10 cellular contexts compared by ENCODE assay signal in the genomic region with DNA sequence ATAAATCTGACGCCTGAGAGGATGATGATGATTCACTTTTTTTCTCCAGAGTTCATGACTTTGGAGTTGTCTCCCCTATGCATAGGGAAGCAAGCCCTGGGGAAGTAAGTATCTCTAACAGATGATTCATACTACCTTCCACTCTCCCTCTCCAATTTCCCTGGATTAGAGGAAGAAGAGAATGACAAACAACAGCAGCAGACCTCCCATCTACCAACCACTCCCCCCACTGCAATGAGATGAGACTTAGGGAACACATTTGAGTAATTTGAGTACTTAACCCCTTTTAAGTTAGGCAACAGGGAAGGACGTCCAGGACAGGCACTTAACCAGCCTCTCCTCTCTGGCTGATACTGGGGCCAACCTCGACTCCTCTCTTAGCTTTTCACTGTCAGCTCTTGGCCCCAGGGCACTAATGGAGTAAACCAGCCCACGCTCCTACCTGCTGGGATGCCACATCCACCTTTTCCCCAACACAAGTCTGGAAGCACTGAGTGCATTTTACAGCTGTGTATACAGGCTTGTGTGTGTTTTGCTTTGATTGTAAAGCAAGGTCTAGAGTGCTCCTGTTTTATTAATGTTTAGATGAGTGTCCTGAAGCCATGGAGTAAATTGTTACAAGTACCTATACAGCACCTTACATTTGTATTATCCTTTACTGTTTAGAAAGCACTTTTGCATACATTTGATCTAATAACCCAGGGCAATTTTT.
DNase-seq lines count a peak whose midpoint lies in the region; TF ChIP-seq lines count a peak whose summit lies in the region.
"Had no signal": no experiment of that assay in that cellular context is flagged by ENCODE, and none has a peak within 500 bp of the region (broad histone marks: within the 10 kb centered on the region; RNA-seq: fewer than 3 reads in every experiment).

No MANE protein-coding gene starts in this region.

- H4K20me1 ChIP-seq in SK-N-SH (ENCODE audit: insufficient read depth): no peaks in the 10 kb centered on the region

- H3K9me3 Mint-ChIP-seq in activated naive CD8-positive, alpha-beta T cell treated with anti-CD3 and anti-CD28 coated beads for 36 hours: peaks cover 4% of the 10 kb centered on the region

- H3K27ac ChIP-seq in AG04450 (ENCODE audit: low read depth, low read length): peak overlapping the region; percentile 0
- H3K27ac ChIP-seq in SK-N-SH (ENCODE audit: low read depth in 2 of 2, low read length in 1 of 2): peak overlapping the region in 1 of 2 experiments; percentile 35; a peak in 2 of 4 replicates
- no peak overlapping the region for H3K27ac ChIP-seq in Peyer's patch
- H3K27ac ChIP-seq in A673 (ENCODE audit: low read depth, low read length, poor library complexity, severe bottlenecking): no peak overlapping the region
- H3K27ac ChIP-seq: right atrium auricular region had no signal

- H3K9me3 ChIP-seq in AG04450 (ENCODE audit: control insufficient read depth, insufficient read depth, low read length) (no peaks in the 10 kb centered on the region), SK-N-SH (no peaks in the 10 kb centered on the region), Peyer's patch (no peaks in the 10 kb centered on the region), A673 (ENCODE audit: low read depth, low read length, poor library complexity, severe bottlenecking) (no peaks in the 10 kb centered on the region)

- peak; percentile 34 for DNase-seq in AG04450 (ENCODE audit: low read depth, low spot score)
- peak; percentile 64 for DNase-seq in HFF-Myc (ENCODE audit: extremely low read depth, low read depth)
- no peak for DNase-seq in SK-N-SH
- DNase-seq in hepatic stellate cell (ENCODE audit: low spot score): peak; percentile 5
- DNase-seq in SW480 (ENCODE audit: low spot score): no peak
- DNase-seq in Peyer's patch: no peak
- no peak for DNase-seq in A673 (ENCODE audit: low spot score)
- DNase-seq in activated naive CD8-positive, alpha-beta T cell treated with anti-CD3 and anti-CD28 coated beads for 36 hours: no peak
- DNase-seq: CD4-positive, alpha-beta T cell had no signal

- H3K4me3 Mint-ChIP-seq in activated naive CD8-positive, alpha-beta T cell treated with anti-CD3 and anti-CD28 coated beads for 36 hours: no peak overlapping the region
- H3K4me3 Mint-ChIP-seq: CD4-positive, alpha-beta T cell had no signal

- POLR2A ChIA-PET in AG04450 (lab: Yijun Ruan, JAX): no interaction called here
- POLR2A ChIA-PET in SK-N-SH (lab: Yijun Ruan, JAX): no interaction called here
- POLR2A ChIA-PET in A673 (lab: Charles Lee; ENCODE audit: low non-redundant PET): no interaction called here

- no peaks in the 10 kb centered on the region for H3K36me3 Mint-ChIP-seq in activated naive CD8-positive, alpha-beta T cell treated with anti-CD3 and anti-CD28 coated beads for 36 hours

- no peak for TF ChIP-seq POLR2A in Peyer's patch (IDR thresholded peaks at IDR 0.05)

- no peak overlapping the region for H3K27ac Mint-ChIP-seq in activated naive CD8-positive, alpha-beta T cell treated with anti-CD3 and anti-CD28 coated beads for 36 hours
- H3K27ac Mint-ChIP-seq: CD4-positive, alpha-beta T cell had no signal

- no TSS peak for BruUV-seq in A673 (replicated peaks; lab: Mats Ljungman, UMichigan)

- 0 out of 2 replicates have a peak overlapping the region, but pooled peaks have one; percentile 31 for H3K4me2 ChIP-seq in SK-N-SH

- WGBS in SK-N-SH (ENCODE audit: low lambda C conversion rate): 50% methylated on average over 4 of the region's 4 CpGs

- CTCF ChIA-PET in AG04450 (lab: Charles Lee): no interaction called here
- CTCF ChIA-PET in SK-N-SH (lab: Yijun Ruan, JAX): no interaction called here
- CTCF ChIA-PET in A673 (lab: Charles Lee): no interaction called here

- peaks cover 4% of the 10 kb centered on the region for H3K4me1 Mint-ChIP-seq in activated naive CD8-positive, alpha-beta T cell treated with anti-CD3 and anti-CD28 coated beads for 36 hours

- H3K27me3 Mint-ChIP-seq in activated naive CD8-positive, alpha-beta T cell treated with anti-CD3 and anti-CD28 coated beads for 36 hours: peaks cover 27% of the 10 kb centered on the region

- H3K27me3 ChIP-seq in AG04450 (ENCODE audit: control insufficient read depth, insufficient read depth, low read length): no peaks in the 10 kb centered on the region
- H3K27me3 ChIP-seq in SK-N-SH (ENCODE audit: insufficient read depth): no peaks in the 10 kb centered on the region
- no peaks in the 10 kb centered on the region for H3K27me3 ChIP-seq in Peyer's patch
- H3K27me3 ChIP-seq in A673 (replicated peaks; ENCODE audit: insufficient read depth, low read depth, low read length, poor library complexity): no peaks in the 10 kb centered on the region
- H3K27me3 ChIP-seq: right atrium auricular region had no signal

- H3K4me1 ChIP-seq in SK-N-SH (ENCODE audit: control insufficient read depth in 1 of 2, insufficient read depth in 2 of 2, low read depth in 1 of 2, low read length in 1 of 2) (peaks cover 7 to 12% of the 10 kb centered on the region in 2 experiments), Peyer's patch (peaks cover 0 to 8% (median 0%) of the 10 kb centered on the region in 4 donors), A673 (ENCODE audit: insufficient read depth, low read length, poor library complexity, severe bottlenecking) (peaks cover 10% of the 10 kb centered on the region)

- no peak for TF ChIP-seq RAD21 in SK-N-SH (IDR thresholded peaks at IDR 0.05; ENCODE audit: low read length)

- no peaks in the 10 kb centered on the region for H3K79me2 ChIP-seq in SK-N-SH (ENCODE audit: insufficient read depth)

- H3K9ac ChIP-seq in SK-N-SH: no peak overlapping the region

- no peaks in the 10 kb centered on the region for H3K36me3 ChIP-seq in SK-N-SH (replicated peaks in 1 of 2; ENCODE audit: control insufficient read depth in 1 of 2, insufficient read depth in 2 of 2, low read length in 1 of 2)
- H3K36me3 ChIP-seq in Peyer's patch: no peaks in the 10 kb centered on the region
- no peaks in the 10 kb centered on the region for H3K36me3 ChIP-seq in A673 (ENCODE audit: insufficient read depth, low read length, poor library complexity, severe bottlenecking)
- H3K36me3 ChIP-seq: right atrium auricular region had no signal

- TF ChIP-seq EP300 in SK-N-SH (IDR thresholded peaks at IDR 0.05; ENCODE audit: borderline replicate concordance in 1 of 2, low read depth in 1 of 2, low read length in 1 of 2): peak in 1 of 2 experiments; percentile 19; a peak in 1 of 4 replicates

- no peak overlapping the region; the same call in 1 of the 2 replicates for H2AFZ ChIP-seq in SK-N-SH (ENCODE audit: low read depth)

- TF ChIP-seq CTCF in AG04450 (IDR thresholded peaks at IDR 0.05; ENCODE audit: low read depth, low read length) (no peak), HFF-Myc (IDR thresholded peaks at IDR 0.05; ENCODE audit: low read depth, low read length, missing control alignments) (no peak), SK-N-SH (IDR thresholded peaks at IDR 0.05) (no peak), Peyer's patch (IDR thresholded peaks at IDR 0.05) (no peak), A673 (conservative IDR thresholded peaks at IDR 0.05; ENCODE audit: low read depth, low read length) (no peak)

- H3K4me3 ChIP-seq in AG04450 (ENCODE audit: low read depth, low read length) (no peak overlapping the region), HFF-Myc (replicated peaks; ENCODE audit: low read depth, low read length) (no peak overlapping the region), SK-N-SH (ENCODE audit: low read depth in 2 of 2, low read length in 1 of 2) (no peak overlapping the region), Peyer's patch (no peak overlapping the region), A673 (ENCODE audit: low read depth, low read length, poor library complexity, severe bottlenecking) (no peak overlapping the region)
- H3K4me3 ChIP-seq: right atrium auricular region had no signal

- peaks cover 9% of the 10 kb centered on the region for H3F3A ChIP-seq in SK-N-SH (replicated peaks; ENCODE audit: insufficient read depth)

- intact Hi-C loops in A673 (cut with micrococcal nuclease; ENCODE audit: unreplicated experiment): no loop called here

- no peaks in the 10 kb centered on the region for H3K9me2 ChIP-seq in SK-N-SH

TF ChIP-seq in SK-N-SH, 30 proteins besides CTCF, POLR2A, EP300 and RAD21 (continues in another document):
- TF ChIP-seq TEAD4 (IDR thresholded peaks at IDR 0.05; ENCODE audit: borderline replicate concordance, insufficient read depth): no peak
- peak; percentile 35 for TF ChIP-seq TCF12 (IDR thresholded peaks at IDR 0.05)
- TF ChIP-seq GATA2 (CRISPR knock-in tag; IDR thresholded peaks at IDR 0.05): no peak
- TF ChIP-seq MEF2A (IDR thresholded peaks at IDR 0.05; ENCODE audit: borderline replicate concordance, low read depth): no peak
- no peak for TF ChIP-seq ELF1 (IDR thresholded peaks at IDR 0.05)
- no peak for TF ChIP-seq GABPA (IDR thresholded peaks at IDR 0.05; ENCODE audit: low read depth)
- no peak for TF ChIP-seq YY1 (IDR thresholded peaks at IDR 0.05; ENCODE audit: low read depth)
- no peak for TF ChIP-seq RFX5 (IDR thresholded peaks at IDR 0.05; ENCODE audit: low read length)
- TF ChIP-seq SMC3 (IDR thresholded peaks at IDR 0.05; ENCODE audit: low read depth, low read length): no peak
- no peak for TF ChIP-seq NFIC (IDR thresholded peaks at IDR 0.05; ENCODE audit: borderline replicate concordance)
- TF ChIP-seq FOXM1 (IDR thresholded peaks at IDR 0.05; ENCODE audit: low read depth): no peak
- TF ChIP-seq RXRA (IDR thresholded peaks at IDR 0.05; ENCODE audit: borderline replicate concordance, low read depth): peak; percentile 70; the same call in 1 of the 2 replicates
- TF ChIP-seq FOXJ3 (CRISPR knock-in tag; IDR thresholded peaks at IDR 0.05): no peak
- TF ChIP-seq EZH2phosphoT487 (IDR thresholded peaks at IDR 0.05; ENCODE audit: borderline replicate concordance, low read depth): no peak

Comparison
In these comparisons a context has a peak if more than half of its experiments do, and no peak if none do; other contexts are left out.
1. DNase-seq: peak in AG04450 (single experiment), HFF-Myc (single experiment) and hepatic stellate cell (single experiment); none in SK-N-SH (single experiment), SW480 (single experiment), Peyer's patch (0 of 3), A673 (single experiment) and activated naive CD8-positive, alpha-beta T cell treated with anti-CD3 and anti-CD28 coated beads for 36 hours (single experiment).